27 cellular contexts compared by ENCODE assay signal in the genomic region with DNA sequence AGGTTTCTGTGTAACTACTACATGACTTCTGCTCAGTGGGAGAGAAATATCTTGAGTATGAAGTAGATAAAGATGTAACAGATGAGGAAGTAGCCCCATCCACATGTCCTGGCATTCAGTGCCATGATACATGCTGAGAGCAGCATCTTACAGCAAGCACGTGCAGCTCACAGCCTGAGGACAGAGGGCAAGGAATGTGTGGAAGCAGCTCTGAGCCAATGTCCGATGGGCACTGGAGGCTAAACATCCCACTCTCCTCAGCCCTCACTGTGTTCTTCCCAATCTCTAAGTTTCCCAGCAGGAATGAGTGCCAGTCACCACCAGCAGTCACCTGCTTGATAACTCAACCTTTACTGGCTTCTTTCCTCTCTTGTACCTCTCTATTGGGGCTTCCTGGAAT. TPM values are rescaled to one million over a fixed set of nuclear protein-coding genes. Genes with fewer than 3 reads are reported as not detected.
DNase-seq lines count a peak whose midpoint lies in the region; ATAC-seq and TF ChIP-seq lines count a peak whose summit lies in the region.
"Had no signal": no experiment of that assay in that cellular context is flagged by ENCODE, and none has a peak within 500 bp of the region (broad histone marks: within the 10 kb centered on the region; RNA-seq: fewer than 3 reads in every experiment).

No MANE protein-coding gene starts in this region.

- peaks cover 13% of the 10 kb centered on the region for H3K4me1 ChIP-seq in adipocyte (ENCODE audit: control insufficient read depth, insufficient read depth, low read length)
- no peaks in the 10 kb centered on the region for H3K4me1 ChIP-seq in trophoblast cell (ENCODE audit: control insufficient read depth in 1 of 2, insufficient read depth in 2 of 2, low read length in 2 of 2)
- H3K4me1 ChIP-seq in effector memory CD4-positive, alpha-beta T cell (ENCODE audit: control insufficient read depth, insufficient read depth, low read length, poor library complexity, severe bottlenecking): peaks cover 4% of the 10 kb centered on the region

- H3K9ac ChIP-seq in adipocyte (ENCODE audit: low read length) (peak overlapping the region; percentile 29), trophoblast cell (ENCODE audit: low read length) (no peak overlapping the region)

- no peaks in the 10 kb centered on the region for H3K79me2 ChIP-seq in trophoblast cell (ENCODE audit: control insufficient read depth, insufficient read depth, low read length, poor library complexity)

- H3K4me1 Mint-ChIP-seq in HFFc6 (ENCODE audit: low read depth): peaks cover 51% of the 10 kb centered on the region
- H3K4me1 Mint-ChIP-seq: activated CD8-positive, alpha-beta memory T cell treated with anti-CD3 and anti-CD28 coated beads, Interleukin-2, amount 10 ng/mL, durations not matched to agents 7 days and 5 days; activated naive CD4-positive, alpha-beta T cell treated with anti-CD3 and anti-CD28 coated beads, Interleukin-2, amount 10 ng/mL, durations not matched to agents 7 days and 5 days had no signal

- H3K27ac Mint-ChIP-seq in HFFc6: peak overlapping the region; percentile 5; the same call in 1 of the 2 replicates
- H3K27ac Mint-ChIP-seq: activated CD8-positive, alpha-beta memory T cell treated with anti-CD3 and anti-CD28 coated beads, Interleukin-2, amount 10 ng/mL, durations not matched to agents 7 days and 5 days; activated naive CD4-positive, alpha-beta T cell treated with anti-CD3 and anti-CD28 coated beads, Interleukin-2, amount 10 ng/mL, durations not matched to agents 7 days and 5 days; GM23338; nephron; T-helper 2 cell treated with Interferon-gamma antibody and Interleukin-4, amounts not matched to agents 5 μg/mL and 100 μg/mL, for 36 hours had no signal

- H3K4me3 ChIP-seq in adipocyte (ENCODE audit: low read length): no peak overlapping the region
- H3K4me3 ChIP-seq in trophoblast cell (ENCODE audit: low read depth, low read length): no peak overlapping the region
- H3K4me3 ChIP-seq in effector memory CD4-positive, alpha-beta T cell (ENCODE audit: insufficient read depth, low read depth, low read length, poor library complexity, severe bottlenecking): no peak overlapping the region
- H3K4me3 ChIP-seq: GM23338, lower lobe of right lung, ovary, upper lobe of right lung had no signal

- no peak overlapping the region for H3K27ac ChIP-seq in trophoblast cell (ENCODE audit: low read depth, low read length)
- H3K27ac ChIP-seq in effector memory CD4-positive, alpha-beta T cell (ENCODE audit: insufficient read depth, low read length, poor library complexity, severe bottlenecking): no peak overlapping the region
- H3K27ac ChIP-seq: lower lobe of right lung, ovary, upper lobe of right lung had no signal

- H3K4me2 ChIP-seq in trophoblast cell (ENCODE audit: low read length): no peak overlapping the region
- H3K4me2 ChIP-seq: GM23338 had no signal

- H3K4me3 Mint-ChIP-seq in HFFc6: no peak overlapping the region; the same call in 1 of the 2 replicates
- H3K4me3 Mint-ChIP-seq: activated CD8-positive, alpha-beta memory T cell treated with anti-CD3 and anti-CD28 coated beads, Interleukin-2, amount 10 ng/mL, durations not matched to agents 7 days and 5 days; activated naive CD4-positive, alpha-beta T cell treated with anti-CD3 and anti-CD28 coated beads, Interleukin-2, amount 10 ng/mL, durations not matched to agents 7 days and 5 days; GM23338; nephron; T-helper 2 cell treated with Interferon-gamma antibody and Interleukin-4, amounts not matched to agents 5 μg/mL and 100 μg/mL, for 36 hours had no signal

- no peak overlapping the region for H3K18ac ChIP-seq in trophoblast cell (ENCODE audit: low read length)

- H3K27me3 ChIP-seq in adipocyte (replicated peaks; ENCODE audit: control insufficient read depth, insufficient read depth, low read length) (no peaks in the 10 kb centered on the region), trophoblast cell (ENCODE audit: insufficient read depth, low read length) (no peaks in the 10 kb centered on the region)
- no peaks in the 10 kb centered on the region for H3K27me3 ChIP-seq in effector memory CD4-positive, alpha-beta T cell (replicated peaks; ENCODE audit: control insufficient read depth, insufficient read depth, low read length, poor library complexity, severe bottlenecking)
- H3K27me3 ChIP-seq: ovary, upper lobe of right lung had no signal

- no peak overlapping the region for H2BK12ac ChIP-seq in trophoblast cell (ENCODE audit: low read length)

- H3K36me3 ChIP-seq in adipocyte (ENCODE audit: control insufficient read depth, insufficient read depth, low read length, severe bottlenecking): peaks cover 42% of the 10 kb centered on the region
- peaks cover 8 to 18% of the 10 kb centered on the region in 2 experiments for H3K36me3 ChIP-seq in trophoblast cell (ENCODE audit: control insufficient read depth in 1 of 2, insufficient read depth in 2 of 2, low read length in 2 of 2)
- peaks cover 22% of the 10 kb centered on the region for H3K36me3 ChIP-seq in effector memory CD4-positive, alpha-beta T cell (ENCODE audit: control insufficient read depth, insufficient read depth, low read length)
- H3K36me3 ChIP-seq: ovary had no signal

- no peaks in the 10 kb centered on the region for H3K9me3 Mint-ChIP-seq in HFFc6
- H3K9me3 Mint-ChIP-seq: activated naive CD4-positive, alpha-beta T cell treated with anti-CD3 and anti-CD28 coated beads, Interleukin-2, amount 10 ng/mL, durations not matched to agents 7 days and 5 days; GM23338; nephron; T-helper 2 cell treated with Interferon-gamma antibody and Interleukin-4, amounts not matched to agents 5 μg/mL and 100 μg/mL, for 36 hours had no signal

- H3K23ac ChIP-seq in trophoblast cell (ENCODE audit: low read length): peak overlapping the region; percentile 3

- TF ChIP-seq CTCF in HFFc6 (IDR thresholded peaks at IDR 0.05): no peak

- no peak overlapping the region for H3K4ac ChIP-seq in trophoblast cell (ENCODE audit: low read depth, low read length)

- peaks cover 11% of the 10 kb centered on the region for H3K36me3 Mint-ChIP-seq in HFFc6 (ENCODE audit: low read depth)

- no peak overlapping the region for H2AFZ ChIP-seq in trophoblast cell (ENCODE audit: insufficient read depth, low read length, poor library complexity)
- H2AFZ ChIP-seq: GM23338 had no signal

- WGBS in trophoblast cell (ENCODE audit: extremely low coverage, insufficient coverage, insufficient read length): no CpG with 5 or more reads among the region's 2 CpGs

- no peak overlapping the region for H4K8ac ChIP-seq in trophoblast cell (ENCODE audit: low read depth, low read length)

- no peaks in the 10 kb centered on the region for H3K79me1 ChIP-seq in trophoblast cell (ENCODE audit: low read length)

- no peak overlapping the region for H2BK5ac ChIP-seq in trophoblast cell (ENCODE audit: low read depth, low read length, poor library complexity)

- DNase-seq in HFFc6 (no peak), adipocyte (ENCODE audit: low read depth) (no peak), foreskin melanocyte (peak; percentile 72), trophoblast cell (peak; percentile 30 to 39)
- no peak for DNase-seq in effector memory CD4-positive, alpha-beta T cell
- DNase-seq: activated CD4-positive, alpha-beta T cell treated with anti-CD3 and anti-CD28 coated beads, Interleukin-2, amount 50 U/mL, for 1 hour; activated CD8-positive, alpha-beta memory T cell treated with anti-CD3 and anti-CD28 coated beads, Interleukin-2, amount 10 ng/mL, durations not matched to agents 7 days and 5 days; activated naive CD4-positive, alpha-beta T cell treated with anti-CD3 and anti-CD28 coated beads, Interleukin-2, amount 10 ng/mL, durations not matched to agents 7 days and 5 days; amygdala; C1 segment of cervical spinal cord; cortex of kidney; DMS79 treated with DMSO at 0.1 percent for 48 hours; lower lobe of right lung; NCI-H1105; NCI-H1930; NCI-H524 treated with DMSO at 0.1 percent for 48 hours; ovary; PC-3; SHP77; stimulated activated CD4-positive, alpha-beta T cell treated with anti-CD3 and anti-CD28 coated beads, Interleukin-12 subunit alpha, Interleukin-12 subunit beta, amount 100 ng/mL, for 4 hours; stimulated activated CD4-positive, alpha-beta T cell treated with anti-CD3 and anti-CD28 coated beads, Interleukin-4, amount 100 ng/mL, for 1 hour; upper lobe of right lung had no signal

- no peak overlapping the region for H3K14ac ChIP-seq in trophoblast cell (ENCODE audit: low read length)

- H3K9me3 ChIP-seq in adipocyte (ENCODE audit: control insufficient read depth, low read length): no peaks in the 10 kb centered on the region
- no peaks in the 10 kb centered on the region for H3K9me3 ChIP-seq in trophoblast cell (ENCODE audit: insufficient read depth, low read depth, low read length)
- H3K9me3 ChIP-seq in effector memory CD4-positive, alpha-beta T cell (ENCODE audit: control insufficient read depth, low read length): no peaks in the 10 kb centered on the region
- H3K9me3 ChIP-seq: lower lobe of right lung, ovary, upper lobe of right lung had no signal

- no peak overlapping the region for H4K91ac ChIP-seq in trophoblast cell (ENCODE audit: low read depth, low read length)

- no peak overlapping the region for H2AK5ac ChIP-seq in trophoblast cell (ENCODE audit: low read length)

- H2BK120ac ChIP-seq in trophoblast cell (ENCODE audit: insufficient read depth, low read length, poor library complexity): no peak overlapping the region

- H4K12ac ChIP-seq in trophoblast cell (ENCODE audit: low read depth, low read length): no peak overlapping the region

- ATAC-seq in esophagus mucosa (no peak), HG02763 (IDR thresholded peaks at IDR 0.05; ENCODE audit: unreplicated experiment) (no peak)
- ATAC-seq: activated CD8-positive, alpha-beta memory T cell treated with anti-CD3 and anti-CD28 coated beads, Interleukin-2, amount 10 ng/mL, durations not matched to agents 7 days and 5 days; GM23338; lower lobe of right lung; PC-3; upper lobe of right lung had no signal

- H3K27me3 Mint-ChIP-seq in HFFc6 (ENCODE audit: insufficient read depth): no peaks in the 10 kb centered on the region
- H3K27me3 Mint-ChIP-seq: activated CD8-positive, alpha-beta memory T cell treated with anti-CD3 and anti-CD28 coated beads, Interleukin-2, amount 10 ng/mL, durations not matched to agents 7 days and 5 days; activated naive CD4-positive, alpha-beta T cell treated with anti-CD3 and anti-CD28 coated beads, Interleukin-2, amount 10 ng/mL, durations not matched to agents 7 days and 5 days had no signal

RNA-seq across cellular contexts. Expression of a gene that starts 40.4 kb away (rescaled TPM):
- total RNA-seq in HFFc6 (2021; fragmentation: NEBNext Ultra II Directional; extraction: Animal tissue kit (Norgen Biotek cat#: 25700)): 10 to 100 TPM; 33.0 to 43.1 (median 37.6) TPM
- 103 and 111 TPM in 2 replicates for polyA plus RNA-seq in trophoblast cell (2013)
- 33.5 TPM for total RNA-seq in esophagus mucosa

Comparison
In these comparisons a context has a peak if more than half of its experiments do, and no peak if none do; other contexts are left out.
1. DNase-seq: peak in foreskin melanocyte (single experiment) and trophoblast cell (2 of 2); none in HFFc6 (single experiment), adipocyte (single experiment) and effector memory CD4-positive, alpha-beta T cell (0 of 3).